In the genomic region with DNA sequence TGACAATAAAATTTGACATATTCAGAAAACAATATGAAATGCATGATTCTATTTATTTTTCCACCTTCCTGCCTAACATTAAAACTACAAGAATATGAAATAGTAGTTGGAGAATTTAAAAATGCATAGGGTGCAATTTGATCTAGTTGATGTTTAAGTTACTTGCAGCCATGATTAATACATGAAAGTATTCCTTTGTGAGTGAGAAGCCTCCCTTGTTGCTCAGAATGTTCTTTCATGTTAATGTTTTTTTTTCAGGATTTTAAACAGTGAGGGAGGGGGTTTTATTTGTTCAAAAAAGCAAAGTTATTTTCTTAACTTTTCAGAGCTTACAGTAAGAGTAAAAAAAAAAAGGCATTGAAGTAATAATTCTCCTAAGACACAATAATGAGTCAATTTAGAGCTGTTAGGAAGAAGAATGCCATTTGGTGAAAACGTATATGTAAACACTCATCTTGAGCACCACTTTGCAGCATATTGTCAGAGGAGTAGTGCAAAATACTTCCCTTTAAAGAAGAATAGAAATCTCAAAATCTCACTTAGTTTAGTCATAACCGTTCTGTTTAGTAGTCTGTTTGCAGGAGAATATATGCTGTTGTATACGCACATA, we compare ENCODE assay signal across 23 cellular contexts.
DNase-seq lines count a peak whose midpoint lies in the region; ATAC-seq, FAIRE-seq and TF ChIP-seq lines count a peak whose summit lies in the region.
"Had no signal": no experiment of that assay in that cellular context is flagged by ENCODE, and none has a peak within 500 bp of the region (broad histone marks: within the 10 kb centered on the region; RNA-seq: fewer than 3 reads in every experiment).

No MANE protein-coding gene starts in this region.

- H3K4me1 ChIP-seq in RWPE2 (ENCODE audit: insufficient read depth, poor library complexity, severe bottlenecking) = peaks cover 53% of the 10 kb centered on the region
- H3K4me1 ChIP-seq in GM23338 (ENCODE audit: insufficient read depth) = peaks cover 31% of the 10 kb centered on the region
- H3K4me1 ChIP-seq: prostate gland, tibial artery had no signal

- no peaks in the 10 kb centered on the region for H3F3A ChIP-seq in GM23338 (replicated peaks; ENCODE audit: low read depth)

- H3K27ac ChIP-seq in RWPE2 (ENCODE audit: poor library complexity, severe bottlenecking) (peak overlapping the region; percentile 51), GM23338 (ENCODE audit: low read depth) (no peak overlapping the region; the same call in 1 of the 2 replicates)
- H3K27ac ChIP-seq: prostate gland, tibial artery had no signal

- no peak overlapping the region for H3K4me3 Mint-ChIP-seq in GM23338
- H3K4me3 Mint-ChIP-seq: activated CD8-positive, alpha-beta T cell treated with anti-CD3 and anti-CD28 coated beads for 36 hours; CD8-positive, alpha-beta memory T cell; natural killer cell had no signal

- H3K36me3 ChIP-seq in RWPE2 (ENCODE audit: low read depth) (no peaks in the 10 kb centered on the region), GM23338 (ENCODE audit: insufficient read depth) (no peaks in the 10 kb centered on the region)
- H3K36me3 ChIP-seq: prostate gland, tibial artery had no signal

- no peaks in the 10 kb centered on the region for H3K36me3 Mint-ChIP-seq in GM23338 (ENCODE audit: low read depth)
- H3K36me3 Mint-ChIP-seq: natural killer cell had no signal

- no peaks in the 10 kb centered on the region for H3K9me2 ChIP-seq in GM23338 (ENCODE audit: insufficient read depth)

- peaks cover 4% of the 10 kb centered on the region for H3K27me3 Mint-ChIP-seq in GM23338 (ENCODE audit: insufficient read depth, low read depth, poor library complexity)
- H3K27me3 Mint-ChIP-seq: activated CD8-positive, alpha-beta T cell treated with anti-CD3 and anti-CD28 coated beads for 36 hours; CD8-positive, alpha-beta memory T cell had no signal

- TF ChIP-seq CTCF in RWPE2 (IDR thresholded peaks at IDR 0.05; ENCODE audit: poor library complexity, severe bottlenecking) (no peak), GM23338 (conservative IDR thresholded peaks at IDR 0.05; ENCODE audit: low read depth in 2 of 2) (no peak)

- H3K9me3 Mint-ChIP-seq in GM23338 = no peaks in the 10 kb centered on the region

- no peaks in the 10 kb centered on the region; the same call in 1 of the 2 replicates for H3K79me2 ChIP-seq in GM23338 (replicated peaks; ENCODE audit: insufficient read depth)

- no peak overlapping the region for H3K4me2 ChIP-seq in GM23338

- no peak overlapping the region for H2AFZ ChIP-seq in GM23338

- no peak overlapping the region; the same call in 1 of the 2 replicates for H3K27ac Mint-ChIP-seq in GM23338
- H3K27ac Mint-ChIP-seq: activated CD8-positive, alpha-beta T cell treated with anti-CD3 and anti-CD28 coated beads for 36 hours; CD8-positive, alpha-beta memory T cell; natural killer cell had no signal

- POLR2A ChIA-PET in HEK293T (lab: Yijun Ruan, JAX) = no interaction called here

- H3K4me3 ChIP-seq in RWPE2 (ENCODE audit: severe bottlenecking) = no peak overlapping the region
- no peak overlapping the region for H3K4me3 ChIP-seq in GM23338
- H3K4me3 ChIP-seq: prostate gland, tibial artery had no signal

- no peaks in the 10 kb centered on the region for H4K20me1 ChIP-seq in GM23338 (replicated peaks; ENCODE audit: insufficient read depth)

- DNase-seq in DMS53 (lab: John Stamatoyannopoulos, UW) = peak; percentile 76
- DNase-seq in HEK293T (ENCODE audit: extremely low spot score) = no peak
- DNase-seq in RWPE2 (ENCODE audit: low spot score) = no peak
- DNase-seq in left kidney (ENCODE audit: low read depth, low spot score) = peak; percentile 50
- no peak for DNase-seq in NCI-H2081 (lab: John Stamatoyannopoulos, UW)
- DNase-seq in frontal cortex (ENCODE audit: low spot score in 2 of 2) = no peak
- no peak for DNase-seq in GM23338 (ENCODE audit: low spot score)
- DNase-seq: activated CD4-positive, CD25-positive, alpha-beta regulatory T cell; activated CD8-positive, alpha-beta T cell treated with anti-CD3 and anti-CD28 coated beads for 36 hours; activated naive CD4-positive, alpha-beta T cell; CD8-positive, alpha-beta memory T cell; cerebellar nuclear complex; DMS79 treated with DMSO at 0.1 percent for 48 hours; left colon; natural killer cell; NCI-H446 treated with DMSO at 0.1 percent for 48 hours; stimulated activated CD4-positive, alpha-beta T cell treated with anti-CD3 and anti-CD28 coated beads, Interleukin-2, amount 100 ng/mL, for 24 hours; stimulated activated naive CD4-positive, alpha-beta T cell treated with Interleukin-2 at 50 U/mL for 16 hours; T1000; tibial artery had no signal

- no peak for FAIRE-seq in frontal cortex (lab: Jason Lieb, UNC)
- FAIRE-seq: HepG2 had no signal

- peak; percentile 65; the same call in 2 of the 3 replicates for ATAC-seq in RWPE2 (ENCODE audit: low read depth)
- no peak for ATAC-seq in GM23338
- ATAC-seq: activated CD8-positive, alpha-beta T cell treated with anti-CD3 and anti-CD28 coated beads for 36 hours; esophagus mucosa; HepG2; left colon; natural killer cell had no signal

- H3K27me3 ChIP-seq in RWPE2 (ENCODE audit: insufficient read depth, poor library complexity, severe bottlenecking) = no peaks in the 10 kb centered on the region
- H3K27me3 ChIP-seq in GM23338 (ENCODE audit: insufficient read depth) = no peaks in the 10 kb centered on the region
- H3K27me3 ChIP-seq: tibial artery had no signal

- no peaks in the 10 kb centered on the region for H3K9me3 ChIP-seq in RWPE2 (ENCODE audit: severe bottlenecking)
- H3K9me3 ChIP-seq: prostate gland, tibial artery had no signal

- CTCF ChIA-PET in HEK293T (lab: Yijun Ruan, JAX) = no interaction called here

- H3K4me1 Mint-ChIP-seq in GM23338 = peaks cover 33% of the 10 kb centered on the region

TF ChIP-seq in HEK293T, 16 proteins besides CTCF, POLR2A, EP300 and RAD21:
- TF ChIP-seq CTBP1 (IDR thresholded peaks at IDR 0.05; ENCODE audit: borderline replicate concordance) (no peak), ZNF384 (IDR thresholded peaks at IDR 0.05) (0 out of 2 replicates have a peak, but pooled peaks have one; percentile 42)

TF ChIP-seq in GM23338, 12 proteins besides CTCF, POLR2A, EP300 and RAD21 (continues in another document):
- TF ChIP-seq NANOG (IDR thresholded peaks at IDR 0.05; ENCODE audit: borderline replicate concordance) (no peak), ZNF331 (CRISPR knock-in tag; IDR thresholded peaks at IDR 0.05; ENCODE audit: low read depth) (no peak), EZH2phosphoT487 (IDR thresholded peaks at IDR 0.05; ENCODE audit: unreplicated experiment) (no peak)
- TF ChIP-seq, protein P1, sequence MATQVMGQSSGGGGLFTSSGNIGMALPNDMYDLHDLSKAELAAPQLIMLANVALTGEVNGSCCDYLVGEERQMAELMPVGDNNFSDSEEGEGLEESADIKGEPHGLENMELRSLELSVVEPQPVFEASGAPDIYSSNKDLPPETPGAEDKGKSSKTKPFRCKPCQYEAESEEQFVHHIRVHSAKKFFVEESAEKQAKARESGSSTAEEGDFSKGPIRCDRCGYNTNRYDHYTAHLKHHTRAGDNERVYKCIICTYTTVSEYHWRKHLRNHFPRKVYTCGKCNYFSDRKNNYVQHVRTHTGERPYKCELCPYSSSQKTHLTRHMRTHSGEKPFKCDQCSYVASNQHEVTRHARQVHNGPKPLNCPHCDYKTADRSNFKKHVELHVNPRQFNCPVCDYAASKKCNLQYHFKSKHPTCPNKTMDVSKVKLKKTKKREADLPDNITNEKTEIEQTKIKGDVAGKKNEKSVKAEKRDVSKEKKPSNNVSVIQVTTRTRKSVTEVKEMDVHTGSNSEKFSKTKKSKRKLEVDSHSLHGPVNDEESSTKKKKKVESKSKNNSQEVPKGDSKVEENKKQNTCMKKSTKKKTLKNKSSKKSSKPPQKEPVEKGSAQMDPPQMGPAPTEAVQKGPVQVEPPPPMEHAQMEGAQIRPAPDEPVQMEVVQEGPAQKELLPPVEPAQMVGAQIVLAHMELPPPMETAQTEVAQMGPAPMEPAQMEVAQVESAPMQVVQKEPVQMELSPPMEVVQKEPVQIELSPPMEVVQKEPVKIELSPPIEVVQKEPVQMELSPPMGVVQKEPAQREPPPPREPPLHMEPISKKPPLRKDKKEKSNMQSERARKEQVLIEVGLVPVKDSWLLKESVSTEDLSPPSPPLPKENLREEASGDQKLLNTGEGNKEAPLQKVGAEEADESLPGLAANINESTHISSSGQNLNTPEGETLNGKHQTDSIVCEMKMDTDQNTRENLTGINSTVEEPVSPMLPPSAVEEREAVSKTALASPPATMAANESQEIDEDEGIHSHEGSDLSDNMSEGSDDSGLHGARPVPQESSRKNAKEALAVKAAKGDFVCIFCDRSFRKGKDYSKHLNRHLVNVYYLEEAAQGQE (IDR thresholded peaks at IDR 0.05; ENCODE audit: unreplicated experiment) = no peak

Comparison
In these comparisons a context has a peak if more than half of its experiments do, and no peak if none do; other contexts are left out.
1. DNase-seq: peak in DMS53 (single experiment) and left kidney (single experiment); none in HEK293T (single experiment), RWPE2 (single experiment), NCI-H2081 (0 of 2), frontal cortex (0 of 2) and GM23338 (single experiment).